ENCODE assay signal across 7 cellular contexts in the genomic region with DNA sequence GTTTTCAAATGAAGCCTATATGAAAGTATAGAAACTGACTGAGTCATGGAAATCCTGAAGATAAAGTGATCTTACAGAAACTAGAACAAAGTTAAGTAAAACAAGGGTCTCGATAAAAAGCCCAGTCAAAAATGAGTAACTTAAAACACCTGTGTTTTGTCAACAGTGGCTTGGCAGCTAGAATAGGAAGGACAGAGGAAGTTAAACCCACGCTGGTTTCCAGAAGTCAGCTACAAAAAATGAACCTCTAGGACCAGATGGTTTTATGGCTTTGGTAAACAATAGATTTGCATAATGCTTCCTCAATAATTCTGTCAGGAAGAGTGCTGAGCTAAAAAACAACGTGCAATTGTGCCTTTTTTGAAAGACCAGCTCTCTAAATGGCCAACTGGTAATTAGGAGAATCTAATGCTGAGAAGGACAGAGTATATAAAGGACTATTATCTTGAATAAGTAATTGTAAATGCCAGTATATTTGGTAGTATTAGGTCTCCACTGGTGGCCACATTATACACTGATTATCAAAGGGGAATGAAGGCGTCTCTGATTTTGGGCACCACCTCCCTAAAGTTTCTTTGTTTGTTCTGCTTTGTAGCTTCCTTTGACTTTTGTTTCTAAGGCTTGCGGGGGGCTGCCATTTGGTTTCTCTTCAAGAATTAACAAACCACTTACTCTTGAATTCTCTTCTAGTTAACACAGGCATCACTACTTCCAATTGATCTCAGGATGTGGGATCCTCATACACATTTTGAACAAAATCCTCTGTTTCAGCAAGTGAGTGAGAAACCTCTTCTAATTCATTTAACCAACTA.
DNase-seq lines count a peak whose midpoint lies in the region; ATAC-seq lines count a peak whose summit lies in the region.

No MANE protein-coding gene starts in this region.

- DNase-seq in activated T-helper 1 cell treated with anti-CD3 and anti-CD28 coated beads, Interleukin-12 subunit alpha, Interleukin-12 subunit beta, Interleukin-2, Interleukin-4 antibody, amounts not matched to agents 30 ng/mL and 10 ng/mL and 1 ng/mL, durations not matched to agents 14 hours and 24 hours and 36 hours (ENCODE audit: low spot score): no peak
- DNase-seq in stimulated activated effector memory CD8-positive, alpha-beta T cell treated with anti-CD3 and anti-CD28 coated beads, Interleukin-12 subunit alpha, Interleukin-12 subunit beta, amount 100 ng/mL, for 72 hours (ENCODE audit: low spot score in 2 of 2): no peak
- DNase-seq in NCI-H2227 (lab: John Stamatoyannopoulos, UW; ENCODE audit: unreplicated experiment): no peak

- peaks cover 11% of the 10 kb centered on the region for H3K27me3 Mint-ChIP-seq in activated T-helper 1 cell treated with anti-CD3 and anti-CD28 coated beads, Interleukin-12 subunit alpha, Interleukin-12 subunit beta, Interleukin-2, Interleukin-4 antibody, amounts not matched to agents 30 ng/mL and 10 ng/mL and 1 ng/mL, durations not matched to agents 14 hours and 24 hours and 36 hours (ENCODE audit: insufficient read depth)

- peak overlapping the region; percentile 79 for H3K27ac Mint-ChIP-seq in activated T-helper 1 cell treated with anti-CD3 and anti-CD28 coated beads, Interleukin-12 subunit alpha, Interleukin-12 subunit beta, Interleukin-2, Interleukin-4 antibody, amounts not matched to agents 30 ng/mL and 10 ng/mL and 1 ng/mL, durations not matched to agents 14 hours and 24 hours and 36 hours
- H3K27ac Mint-ChIP-seq in stimulated activated effector memory CD8-positive, alpha-beta T cell treated with anti-CD3 and anti-CD28 coated beads, Interleukin-12 subunit alpha, Interleukin-12 subunit beta, amount 100 ng/mL, for 72 hours: peak overlapping the region; percentile 48

- H3K36me3 Mint-ChIP-seq in activated T-helper 1 cell treated with anti-CD3 and anti-CD28 coated beads, Interleukin-12 subunit alpha, Interleukin-12 subunit beta, Interleukin-2, Interleukin-4 antibody, amounts not matched to agents 30 ng/mL and 10 ng/mL and 1 ng/mL, durations not matched to agents 14 hours and 24 hours and 36 hours (ENCODE audit: low read depth): no peaks in the 10 kb centered on the region
- peaks cover 4% of the 10 kb centered on the region for H3K36me3 Mint-ChIP-seq in stimulated activated effector memory CD8-positive, alpha-beta T cell treated with anti-CD3 and anti-CD28 coated beads, Interleukin-12 subunit alpha, Interleukin-12 subunit beta, amount 100 ng/mL, for 72 hours

- peaks cover 58% of the 10 kb centered on the region for H3K4me1 Mint-ChIP-seq in activated T-helper 1 cell treated with anti-CD3 and anti-CD28 coated beads, Interleukin-12 subunit alpha, Interleukin-12 subunit beta, Interleukin-2, Interleukin-4 antibody, amounts not matched to agents 30 ng/mL and 10 ng/mL and 1 ng/mL, durations not matched to agents 14 hours and 24 hours and 36 hours (ENCODE audit: low read depth)
- peaks cover 49% of the 10 kb centered on the region for H3K4me1 Mint-ChIP-seq in stimulated activated effector memory CD8-positive, alpha-beta T cell treated with anti-CD3 and anti-CD28 coated beads, Interleukin-12 subunit alpha, Interleukin-12 subunit beta, amount 100 ng/mL, for 72 hours

- H3K9me3 Mint-ChIP-seq in activated T-helper 1 cell treated with anti-CD3 and anti-CD28 coated beads, Interleukin-12 subunit alpha, Interleukin-12 subunit beta, Interleukin-2, Interleukin-4 antibody, amounts not matched to agents 30 ng/mL and 10 ng/mL and 1 ng/mL, durations not matched to agents 14 hours and 24 hours and 36 hours: peaks cover 11% of the 10 kb centered on the region
- no peaks in the 10 kb centered on the region for H3K9me3 Mint-ChIP-seq in stimulated activated effector memory CD8-positive, alpha-beta T cell treated with anti-CD3 and anti-CD28 coated beads, Interleukin-12 subunit alpha, Interleukin-12 subunit beta, amount 100 ng/mL, for 72 hours

- H3K4me3 Mint-ChIP-seq in activated T-helper 1 cell treated with anti-CD3 and anti-CD28 coated beads, Interleukin-12 subunit alpha, Interleukin-12 subunit beta, Interleukin-2, Interleukin-4 antibody, amounts not matched to agents 30 ng/mL and 10 ng/mL and 1 ng/mL, durations not matched to agents 14 hours and 24 hours and 36 hours: peak overlapping the region; percentile 65
- peak overlapping the region; percentile 38 for H3K4me3 Mint-ChIP-seq in stimulated activated effector memory CD8-positive, alpha-beta T cell treated with anti-CD3 and anti-CD28 coated beads, Interleukin-12 subunit alpha, Interleukin-12 subunit beta, amount 100 ng/mL, for 72 hours

- ATAC-seq in GM18499 (IDR thresholded peaks at IDR 0.05; ENCODE audit: insufficient read depth, unreplicated experiment): peak; percentile 73
- peak; percentile 82 for ATAC-seq in GM21367 (IDR thresholded peaks at IDR 0.05; ENCODE audit: unreplicated experiment)
- peak; percentile 67 for ATAC-seq in HG03558 (IDR thresholded peaks at IDR 0.05; ENCODE audit: extremely low read depth, unreplicated experiment)
- peak; percentile 61 for ATAC-seq in stimulated activated effector memory CD8-positive, alpha-beta T cell treated with anti-CD3 and anti-CD28 coated beads, Interleukin-12 subunit alpha, Interleukin-12 subunit beta, amount 100 ng/mL, for 72 hours
- no peak for ATAC-seq in esophagus mucosa

- intact Hi-C loops in activated T-helper 1 cell treated with anti-CD3 and anti-CD28 coated beads, Interleukin-12 subunit alpha, Interleukin-12 subunit beta, Interleukin-2, Interleukin-4 antibody, amounts not matched to agents 30 ng/mL and 10 ng/mL and 1 ng/mL, durations not matched to agents 14 hours and 24 hours and 36 hours (cut with micrococcal nuclease): loop anchor here (1.0 to 10.0 kb wide), 15 partner anchors 137 to 1857 kb away; a partner anchor contains a TSS
